In the genomic region with DNA sequence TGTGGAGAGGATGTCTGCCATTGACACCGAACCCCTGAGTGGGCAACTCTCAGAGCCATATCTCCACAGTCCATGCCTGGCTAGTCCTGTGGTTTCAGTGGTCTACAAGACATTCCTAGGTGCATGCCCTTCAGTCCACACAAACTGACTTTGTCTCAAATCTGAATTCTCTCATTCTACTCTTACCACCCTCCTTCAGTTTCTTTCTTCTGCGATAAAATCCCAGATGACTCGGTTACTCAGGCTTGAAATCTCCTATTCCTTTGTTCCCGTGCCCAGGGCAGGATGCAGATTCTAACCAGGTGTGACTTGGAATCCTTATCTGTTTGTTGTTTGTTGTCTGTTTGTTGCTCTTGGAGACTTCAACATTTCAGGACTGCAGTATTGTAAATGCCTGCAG, we compare ENCODE assay signal across 11 cellular contexts. TPM values are rescaled to one million over a fixed set of nuclear protein-coding genes. Genes with fewer than 3 reads are reported as not detected.
A peak's percentile ranks its signal among the peaks of the same experiment; 100 is the strongest.
DNase-seq lines count a peak whose midpoint lies in the region; ATAC-seq and TF ChIP-seq lines count a peak whose summit lies in the region.
"Had no signal": no experiment of that assay in that cellular context is flagged by ENCODE, and none has a peak within 500 bp of the region (broad histone marks: within the 10 kb centered on the region; RNA-seq: fewer than 3 reads in every experiment).

No MANE protein-coding gene starts in this region.

- H2BK5ac ChIP-seq in H9 (ENCODE audit: insufficient read length, low read length) = peak overlapping the region; percentile 73

- H3K4me1 Mint-ChIP-seq in H9 = peaks cover 12 to 15% of the 10 kb centered on the region in 2 experiments
- peaks cover 5% of the 10 kb centered on the region for H3K4me1 Mint-ChIP-seq in T-helper 2 cell treated with Interferon-gamma antibody and Interleukin-4, amounts not matched to agents 5 μg/mL and 100 μg/mL, for 36 hours (ENCODE audit: low read depth)

- H3K23ac ChIP-seq in H9 (ENCODE audit: insufficient read length, low read depth, low read length) = no peak overlapping the region

- peak overlapping the region; percentile 84 for H2BK120ac ChIP-seq in H9 (ENCODE audit: low read depth, low read length, poor library complexity, severe bottlenecking)

- peaks cover 11% of the 10 kb centered on the region; the same call in 1 of the 2 replicates for H3K79me2 ChIP-seq in H9 (ENCODE audit: insufficient read depth, low read length)

- H3K36me3 ChIP-seq in SJSA1 = no peaks in the 10 kb centered on the region; the same call in 1 of the 2 replicates

- no peak overlapping the region for H2BK15ac ChIP-seq in H9 (ENCODE audit: low read depth, low read length)

- no peaks in the 10 kb centered on the region for H3K9me3 Mint-ChIP-seq in H9
- no peaks in the 10 kb centered on the region for H3K9me3 Mint-ChIP-seq in T-helper 2 cell treated with Interferon-gamma antibody and Interleukin-4, amounts not matched to agents 5 μg/mL and 100 μg/mL, for 36 hours
- H3K9me3 Mint-ChIP-seq: activated T-helper 17 cell treated with anti-CD3 and anti-CD28 coated beads, Interleukin-2, amount 50 U/mL, for 72 hours had no signal

- no CpG with 5 or more reads among the region's 4 CpGs for WGBS in H9 (ENCODE audit: extremely low coverage, insufficient read length, low lambda C conversion rate)
- 69% methylated on average over 4 of the region's 4 CpGs for WGBS in right cardiac atrium

- H4K91ac ChIP-seq in H9 (ENCODE audit: insufficient read length, low read depth, low read length) = no peak overlapping the region

- no peaks in the 10 kb centered on the region for H3K27me3 ChIP-seq in H9 (ENCODE audit: insufficient read depth, low read length)
- no peaks in the 10 kb centered on the region for H3K27me3 ChIP-seq in SJSA1 (replicated peaks)
- no peaks in the 10 kb centered on the region for H3K27me3 ChIP-seq in right cardiac atrium (ENCODE audit: control insufficient read depth, insufficient read depth)

- 0 out of 7 replicates have a peak, but pooled peaks cover 0 to 2% (median 0%) of the 10 kb centered on the region in 3 experiments for H3K36me3 Mint-ChIP-seq in H9 (ENCODE audit: insufficient read depth in 1 of 3, low read depth in 3 of 3)
- peaks cover 6% of the 10 kb centered on the region for H3K36me3 Mint-ChIP-seq in T-helper 2 cell treated with Interferon-gamma antibody and Interleukin-4, amounts not matched to agents 5 μg/mL and 100 μg/mL, for 36 hours (ENCODE audit: low read depth)

- H2BK12ac ChIP-seq in H9 (ENCODE audit: insufficient read length, low read depth, low read length) = no peak overlapping the region

- no peak for DNase-seq in H9
- DNase-seq in SJSA1 (ENCODE audit: low read depth in 1 of 2, low spot score in 2 of 2) = peak in 1 of 2 experiments; percentile 14
- DNase-seq in right cardiac atrium = no peak
- no peak for DNase-seq in substantia nigra (lab: John Stamatoyannopoulos, UW)
- no peak for DNase-seq in T-helper 2 cell treated with Interferon-gamma antibody and Interleukin-4, amounts not matched to agents 5 μg/mL and 100 μg/mL, for 36 hours (ENCODE audit: low spot score)
- no peak for DNase-seq in head of caudate nucleus
- DNase-seq in NCI-H1417 treated with DMSO at 0.1 percent for 48 hours (lab: John Stamatoyannopoulos, UW) = no peak
- DNase-seq: Kasumi-1, NCI-H226 had no signal

- no peaks in the 10 kb centered on the region; the same call in 1 of the 2 replicates for H3K27me3 Mint-ChIP-seq in H9 (ENCODE audit: low read depth)
- no peaks in the 10 kb centered on the region for H3K27me3 Mint-ChIP-seq in T-helper 2 cell treated with Interferon-gamma antibody and Interleukin-4, amounts not matched to agents 5 μg/mL and 100 μg/mL, for 36 hours (ENCODE audit: low read depth)
- H3K27me3 Mint-ChIP-seq: activated T-helper 17 cell treated with anti-CD3 and anti-CD28 coated beads, Interleukin-2, amount 50 U/mL, for 72 hours had no signal

- no peak overlapping the region for H3K9ac ChIP-seq in H9 (ENCODE audit: extremely low read depth, insufficient read length, low read length)

- no peak overlapping the region for H3K4me2 ChIP-seq in H9 (ENCODE audit: insufficient read depth, insufficient read length, low read length)

- H3K9me3 ChIP-seq in H9 (ENCODE audit: control insufficient read depth, low read depth, low read length) (no peaks in the 10 kb centered on the region), SJSA1 (replicated peaks) (no peaks in the 10 kb centered on the region), right cardiac atrium (ENCODE audit: control insufficient read depth, low read length) (no peaks in the 10 kb centered on the region)

- H3K4ac ChIP-seq in H9 (ENCODE audit: low read depth, low read length) = peak overlapping the region; percentile 86; the same call in 1 of the 2 replicates

- H2AK5ac ChIP-seq in H9 (ENCODE audit: insufficient read length, low read length) = no peak overlapping the region

- no peak overlapping the region for H3K14ac ChIP-seq in H9 (ENCODE audit: insufficient read depth, low read length)

- H2AFZ ChIP-seq in H9 (ENCODE audit: low read length) = no peak overlapping the region

- H3K4me3 ChIP-seq in SJSA1 = no peak overlapping the region
- no peak overlapping the region for H3K4me3 ChIP-seq in right cardiac atrium (ENCODE audit: low read length)

- no peak overlapping the region for H3K56ac ChIP-seq in H9 (ENCODE audit: insufficient read length, low read depth, low read length)

- no peak overlapping the region for H3K18ac ChIP-seq in H9 (ENCODE audit: insufficient read length, low read depth, low read length)

- peaks cover 6% of the 10 kb centered on the region for H4K20me1 ChIP-seq in H9 (ENCODE audit: control insufficient read depth, insufficient read depth, insufficient read length)

- no peak for TF ChIP-seq CTCF in H9 (conservative IDR thresholded peaks at IDR 0.05)

- ATAC-seq in right cardiac atrium (peak in 1 of 2 donors; percentile 29), GM18505 (IDR thresholded peaks at IDR 0.05; ENCODE audit: unreplicated experiment) (no peak)
- ATAC-seq: activated T-helper 17 cell treated with anti-CD3 and anti-CD28 coated beads, Interleukin-2, amount 50 U/mL, for 72 hours had no signal

- TF ChIP-seq POLR2A in GM18505 (IDR thresholded peaks at IDR 0.05; ENCODE audit: borderline replicate concordance, extremely low read depth, insufficient read depth, insufficient read length) = no peak

- H4K8ac ChIP-seq in H9 (replicated peaks; ENCODE audit: insufficient read length, low read depth, low read length) = no peak overlapping the region

- H3K27ac ChIP-seq in H9 (ENCODE audit: insufficient read length, low read depth, low read length) (no peak overlapping the region), SJSA1 (peak overlapping the region; percentile 12; the same call in 1 of the 2 replicates), right cardiac atrium (ENCODE audit: low read length) (peak overlapping the region; percentile 71), substantia nigra (ENCODE audit: low read depth, low read length, poor library complexity, severe bottlenecking) (peak overlapping the region; percentile 70)

- no peaks in the 10 kb centered on the region; the same call in 1 of the 2 replicates for H3K4me1 ChIP-seq in H9 (ENCODE audit: insufficient read depth, low read length)
- H3K4me1 ChIP-seq in SJSA1 (replicated peaks) = peaks cover 16% of the 10 kb centered on the region
- peaks cover 15% of the 10 kb centered on the region for H3K4me1 ChIP-seq in right cardiac atrium (ENCODE audit: control insufficient read depth, insufficient read depth, low read length)

- no peaks in the 10 kb centered on the region for H3K23me2 ChIP-seq in H9 (ENCODE audit: insufficient read length, low read depth, low read length, poor library complexity, severe bottlenecking)

- H3K79me1 ChIP-seq in H9 (ENCODE audit: insufficient read depth, low read depth, low read length, poor library complexity, severe bottlenecking) = peaks cover 10% of the 10 kb centered on the region

- H3K4me3 Mint-ChIP-seq in H9 = no peak overlapping the region
- no peak overlapping the region for H3K4me3 Mint-ChIP-seq in T-helper 2 cell treated with Interferon-gamma antibody and Interleukin-4, amounts not matched to agents 5 μg/mL and 100 μg/mL, for 36 hours
- H3K4me3 Mint-ChIP-seq: activated T-helper 17 cell treated with anti-CD3 and anti-CD28 coated beads, Interleukin-2, amount 50 U/mL, for 72 hours had no signal

- no peak overlapping the region for H4K5ac ChIP-seq in H9 (ENCODE audit: insufficient read length, low read depth, low read length)

- H3K27ac Mint-ChIP-seq in H9 = peak overlapping the region; percentile 70 to 83 (median 70); a peak in 5 of 7 replicates
- no peak overlapping the region for H3K27ac Mint-ChIP-seq in T-helper 2 cell treated with Interferon-gamma antibody and Interleukin-4, amounts not matched to agents 5 μg/mL and 100 μg/mL, for 36 hours
- H3K27ac Mint-ChIP-seq: activated T-helper 17 cell treated with anti-CD3 and anti-CD28 coated beads, Interleukin-2, amount 50 U/mL, for 72 hours had no signal

- H2BK20ac ChIP-seq in H9 (ENCODE audit: low read depth, low read length, poor library complexity, severe bottlenecking) = no peak overlapping the region

- intact Hi-C loops in right cardiac atrium (cut with DNase I) (no loop called here), head of caudate nucleus (cut with DNase I) (no loop called here)

- peak overlapping the region; percentile 46 for H3T11ph ChIP-seq in H9 (ENCODE audit: low read length)

RNA-seq across cellular contexts. Expression of gene CDS2, which starts 9.3 kb away (rescaled TPM):
- 60.3 and 63.2 TPM in 2 replicates for total RNA-seq in H9 (2021)
- 27.4 and 31.2 TPM in 2 replicates for total RNA-seq in SJSA1 (2014; rRNA removed; shearing (Covaris generic))
- 10 to 100 TPM; 79.4 to 98.6 (median 88.2) TPM for total RNA-seq in right cardiac atrium
- 29.1 TPM for polyA plus RNA-seq in right cardiac atrium

RNA-seq across cellular contexts. Expression of gene PCNA, which starts 16.3 kb away (rescaled TPM):
- 274 and 284 TPM in 2 replicates for total RNA-seq in H9 (2021)
- total RNA-seq in SJSA1 (2014; rRNA removed; shearing (Covaris generic)) = 391 and 409 TPM in 2 replicates
- total RNA-seq in right cardiac atrium = 10 to 100 TPM; 19.4 to 36.8 (median 25.7) TPM
- polyA plus RNA-seq in right cardiac atrium = 41.4 TPM

RNA-seq across cellular contexts. Expression of gene TMEM230, which starts 23.2 kb away (rescaled TPM):
- total RNA-seq in H9 (2021) = 62.3 and 64.3 TPM in 2 replicates
- 95.2 and 139 TPM in 2 replicates for total RNA-seq in SJSA1 (2014; rRNA removed; shearing (Covaris generic))
- total RNA-seq in right cardiac atrium = 100 to 1,000 TPM in 3 of 4 donors, 10 to 100 TPM in 1; 98.7 to 116 (median 110) TPM
- 178 TPM for polyA plus RNA-seq in right cardiac atrium
